In genomic region chr12:109236257-109236656, GRCh38 we compare ENCODE assay signal across 27 cellular contexts.
DNase-seq lines count a peak whose midpoint lies in the region; ATAC-seq, FAIRE-seq and TF ChIP-seq lines count a peak whose summit lies in the region.
"Had no signal": no experiment of that assay in that cellular context is flagged by ENCODE, and none has a peak within 500 bp of the region (broad histone marks: within the 10 kb centered on the region; RNA-seq: fewer than 3 reads in every experiment).

No MANE protein-coding gene starts in this region.

- WGBS in HepG2 (ENCODE audit: low lambda C conversion rate) = 95% methylated on average over 6 of the region's 6 CpGs
- WGBS in right lobe of liver (ENCODE audit: insufficient coverage, low coverage, low lambda C conversion rate, missing lambda C conversion rate) = 77% methylated on average over 6 of the region's 6 CpGs

- TF ChIP-seq EP300 in HepG2 (IDR thresholded peaks at IDR 0.05; ENCODE audit: low read depth in 2 of 2, low read length in 2 of 2) (no peak), HepG2 (CRISPR knock-in tag; IDR thresholded peaks at IDR 0.05; ENCODE audit: borderline replicate concordance) (no peak)

- H2AFZ ChIP-seq in HepG2 (ENCODE audit: low read length) = no peak overlapping the region

- CTCF ChIA-PET in HepG2 (lab: Yijun Ruan, JAX; ENCODE audit: low intra/inter-chr PET ratio, low total read pairs) = no interaction called here

- H3K9me3 ChIP-seq in HepG2 (ENCODE audit: low read length) (no peaks in the 10 kb centered on the region), right lobe of liver (no peaks in the 10 kb centered on the region)
- H3K9me3 ChIP-seq: A549; BE2C; BLaER1 treated with 17β-estradiol and CSF1 and Interleukin-3, amounts not matched to agents 10 nM and 100 nM; HAP-1 had no signal

- H3K9me3 Mint-ChIP-seq in glutamatergic neuron (ENCODE audit: unreplicated experiment) = no peaks in the 10 kb centered on the region
- H3K9me3 Mint-ChIP-seq in stimulated activated naive B cell treated with anti-CD40 and anti-IgM and Interleukin-4, amounts not matched to agents 10 μg/mL and 1 μg/mL and 100 μg/mL, for 72 hours = no peaks in the 10 kb centered on the region
- no peaks in the 10 kb centered on the region for H3K9me3 Mint-ChIP-seq in activated T-helper 2 cell treated with anti-CD3 and anti-CD28 coated beads, Interferon-gamma antibody, Interleukin-2, Interleukin-4, amounts not matched to agents 10 μg/mL and 5 μg/mL and 100 μg/mL, durations not matched to agents 14 hours and 24 hours and 36 hours
- H3K9me3 Mint-ChIP-seq: CD14-positive monocyte; CD4-positive, alpha-beta T cell; CD8-positive, alpha-beta memory T cell; HFFc6 had no signal

- DNase-seq in HepG2 (ENCODE audit: low spot score) (no peak), right lobe of liver (no peak), glutamatergic neuron (no peak), RCC 7860 (ENCODE audit: low spot score) (no peak)
- no peak for DNase-seq in stimulated activated naive B cell treated with anti-CD40 and anti-IgM and Interleukin-4, amounts not matched to agents 10 μg/mL and 1 μg/mL and 100 μg/mL, for 72 hours
- no peak for DNase-seq in activated T-helper 2 cell treated with anti-CD3 and anti-CD28 coated beads, Interferon-gamma antibody, Interleukin-2, Interleukin-4, amounts not matched to agents 10 μg/mL and 5 μg/mL and 100 μg/mL, durations not matched to agents 14 hours and 24 hours and 36 hours (ENCODE audit: low spot score)
- DNase-seq: 8988T; ACHN; AML-193; BE2C; CD4-positive, alpha-beta T cell; CD8-positive, alpha-beta memory T cell; DMS 273 treated with DMSO at 0.1 percent for 48 hours; DMS79; EL; GF-D8; GOT3; HFFc6 had no signal

- no peak overlapping the region for H3K27ac ChIP-seq in HepG2 (ENCODE audit: extremely low read length, insufficient read depth, low read length)
- H3K27ac ChIP-seq in right lobe of liver = no peak overlapping the region
- H3K27ac ChIP-seq: A549; BLaER1 treated with 17β-estradiol and CSF1 and Interleukin-3, amounts not matched to agents 10 nM and 100 nM had no signal

- no TSS peak for BruUV-seq in HepG2 (replicated peaks; lab: Mats Ljungman, UMichigan)

- intact Hi-C loops in HepG2 (cut with micrococcal nuclease; ENCODE audit: unreplicated experiment) = no loop called here
- intact Hi-C loops in right lobe of liver (cut with DNase I) = no loop called here
- intact Hi-C loops in activated T-helper 2 cell treated with anti-CD3 and anti-CD28 coated beads, Interferon-gamma antibody, Interleukin-2, Interleukin-4, amounts not matched to agents 10 μg/mL and 5 μg/mL and 100 μg/mL, durations not matched to agents 14 hours and 24 hours and 36 hours (cut with micrococcal nuclease) = no loop called here

- no peaks in the 10 kb centered on the region for H3K79me2 ChIP-seq in HepG2 (ENCODE audit: insufficient read depth, low read length)

- peaks cover 13% of the 10 kb centered on the region for H3K4me1 Mint-ChIP-seq in glutamatergic neuron (ENCODE audit: low read depth, unreplicated experiment)
- peaks cover 4 to 7% of the 10 kb centered on the region in 2 donors for H3K4me1 Mint-ChIP-seq in stimulated activated naive B cell treated with anti-CD40 and anti-IgM and Interleukin-4, amounts not matched to agents 10 μg/mL and 1 μg/mL and 100 μg/mL, for 72 hours
- H3K4me1 Mint-ChIP-seq in activated T-helper 2 cell treated with anti-CD3 and anti-CD28 coated beads, Interferon-gamma antibody, Interleukin-2, Interleukin-4, amounts not matched to agents 10 μg/mL and 5 μg/mL and 100 μg/mL, durations not matched to agents 14 hours and 24 hours and 36 hours (ENCODE audit: low read depth) = peaks cover 5% of the 10 kb centered on the region
- H3K4me1 Mint-ChIP-seq: CD14-positive monocyte; CD8-positive, alpha-beta memory T cell had no signal

- no peak for TF ChIP-seq POLR2A in HepG2 (IDR thresholded peaks at IDR 0.05; ENCODE audit: insufficient read depth in 1 of 2, low read depth in 2 of 2, low read length in 2 of 2)
- TF ChIP-seq POLR2A in right lobe of liver (IDR thresholded peaks at IDR 0.05) = no peak

- in situ Hi-C loops in HepG2 (cut with HindIII; ENCODE audit: extremely low pct_ligation_motif_present, low pct_unique_long_range_greater_than_20kb) = no loop called here

- TF ChIP-seq CTCF in HepG2 (CRISPR knock-in tag; IDR thresholded peaks at IDR 0.05) (no peak), right lobe of liver (IDR thresholded peaks at IDR 0.05) (no peak), glutamatergic neuron (IDR thresholded peaks at IDR 0.05; ENCODE audit: partially characterized antibody, unreplicated experiment) (no peak)

- no peaks in the 10 kb centered on the region for H3K36me3 Mint-ChIP-seq in glutamatergic neuron (ENCODE audit: unreplicated experiment)
- peaks cover 18 to 31% of the 10 kb centered on the region in 2 donors for H3K36me3 Mint-ChIP-seq in stimulated activated naive B cell treated with anti-CD40 and anti-IgM and Interleukin-4, amounts not matched to agents 10 μg/mL and 1 μg/mL and 100 μg/mL, for 72 hours
- H3K36me3 Mint-ChIP-seq in activated T-helper 2 cell treated with anti-CD3 and anti-CD28 coated beads, Interferon-gamma antibody, Interleukin-2, Interleukin-4, amounts not matched to agents 10 μg/mL and 5 μg/mL and 100 μg/mL, durations not matched to agents 14 hours and 24 hours and 36 hours (ENCODE audit: low read depth) = peaks cover 15% of the 10 kb centered on the region

- H3K9ac ChIP-seq in HepG2 (ENCODE audit: insufficient read depth, low read depth, low read length) = no peak overlapping the region
- H3K9ac ChIP-seq: BLaER1 treated with 17β-estradiol and CSF1 and Interleukin-3, amounts not matched to agents 10 nM and 100 nM had no signal

- H3K4me2 ChIP-seq in HepG2 (ENCODE audit: low read depth, low read length) = no peak overlapping the region
- H3K4me2 ChIP-seq: A549; BLaER1 treated with 17β-estradiol and CSF1 and Interleukin-3, amounts not matched to agents 10 nM and 100 nM had no signal

- H3K27me3 Mint-ChIP-seq in glutamatergic neuron (ENCODE audit: unreplicated experiment) = peaks cover 3% of the 10 kb centered on the region
- no peaks in the 10 kb centered on the region for H3K27me3 Mint-ChIP-seq in stimulated activated naive B cell treated with anti-CD40 and anti-IgM and Interleukin-4, amounts not matched to agents 10 μg/mL and 1 μg/mL and 100 μg/mL, for 72 hours
- no peaks in the 10 kb centered on the region for H3K27me3 Mint-ChIP-seq in activated T-helper 2 cell treated with anti-CD3 and anti-CD28 coated beads, Interferon-gamma antibody, Interleukin-2, Interleukin-4, amounts not matched to agents 10 μg/mL and 5 μg/mL and 100 μg/mL, durations not matched to agents 14 hours and 24 hours and 36 hours (ENCODE audit: low read depth)
- H3K27me3 Mint-ChIP-seq: CD4-positive, alpha-beta T cell; CD8-positive, alpha-beta memory T cell had no signal

- no peaks in the 10 kb centered on the region for H3K27me3 ChIP-seq in HepG2 (ENCODE audit: control insufficient read depth in 1 of 2, insufficient read depth in 2 of 2, low read length in 2 of 2)
- no peaks in the 10 kb centered on the region for H3K27me3 ChIP-seq in right lobe of liver
- H3K27me3 ChIP-seq: BE2C; BLaER1 treated with 17β-estradiol and CSF1 and Interleukin-3, amounts not matched to agents 10 nM and 100 nM had no signal

- H3K4me3 ChIP-seq in HepG2 (replicated peaks in 1 of 3; ENCODE audit: insufficient read depth in 1 of 3, low read depth in 2 of 3, low read length in 3 of 3) (no peak overlapping the region), right lobe of liver (no peak overlapping the region)
- H3K4me3 ChIP-seq: A549; BLaER1 treated with 17β-estradiol and CSF1 and Interleukin-3, amounts not matched to agents 10 nM and 100 nM; HAP-1 had no signal

- FAIRE-seq in HepG2 (lab: Jason Lieb, UNC) (no peak), RCC 7860 (lab: Jason Lieb, UNC) (no peak)
- FAIRE-seq: A549, D721Med, GM12891, GM18507, H54 had no signal

- TF ChIP-seq RAD21 in HepG2 (CRISPR knock-in tag; IDR thresholded peaks at IDR 0.05) = no peak

- no peaks in the 10 kb centered on the region for H3K4me1 ChIP-seq in HepG2 (ENCODE audit: insufficient read depth, low read length)
- no peaks in the 10 kb centered on the region for H3K4me1 ChIP-seq in right lobe of liver
- H3K4me1 ChIP-seq: A549; BE2C; BLaER1 treated with 17β-estradiol and CSF1 and Interleukin-3, amounts not matched to agents 10 nM and 100 nM; HAP-1 had no signal

- POLR2A ChIA-PET in HepG2 (lab: Yijun Ruan, JAX) = no interaction called here

- H4K20me1 ChIP-seq in HepG2 (ENCODE audit: insufficient read depth, low read length) = no peaks in the 10 kb centered on the region

- H3K4me3 Mint-ChIP-seq in glutamatergic neuron (ENCODE audit: unreplicated experiment) = no peak overlapping the region
- H3K4me3 Mint-ChIP-seq in stimulated activated naive B cell treated with anti-CD40 and anti-IgM and Interleukin-4, amounts not matched to agents 10 μg/mL and 1 μg/mL and 100 μg/mL, for 72 hours = no peak overlapping the region
- no peak overlapping the region for H3K4me3 Mint-ChIP-seq in activated T-helper 2 cell treated with anti-CD3 and anti-CD28 coated beads, Interferon-gamma antibody, Interleukin-2, Interleukin-4, amounts not matched to agents 10 μg/mL and 5 μg/mL and 100 μg/mL, durations not matched to agents 14 hours and 24 hours and 36 hours (ENCODE audit: low read depth)
- H3K4me3 Mint-ChIP-seq: CD14-positive monocyte; CD4-positive, alpha-beta T cell; CD8-positive, alpha-beta memory T cell; HFFc6 had no signal

- peaks cover 3 to 45% of the 10 kb centered on the region in 2 experiments for H3K36me3 ChIP-seq in HepG2 (replicated peaks in 1 of 2; ENCODE audit: control insufficient read depth in 1 of 2, insufficient read depth in 2 of 2, low read length in 2 of 2)
- peaks cover 3 to 96% (median 60%) of the 10 kb centered on the region in 4 donors for H3K36me3 ChIP-seq in right lobe of liver
- H3K36me3 ChIP-seq: BE2C, HAP-1 had no signal

- ATAC-seq in HepG2 (no peak), right lobe of liver (no peak), HG02759 (IDR thresholded peaks at IDR 0.05; ENCODE audit: unreplicated experiment) (no peak)
- no peak for ATAC-seq in stimulated activated naive B cell treated with anti-CD40 and anti-IgM and Interleukin-4, amounts not matched to agents 10 μg/mL and 1 μg/mL and 100 μg/mL, for 72 hours (replicated peaks)
- ATAC-seq: A549 had no signal

- H3K27ac Mint-ChIP-seq in glutamatergic neuron (ENCODE audit: unreplicated experiment) = peak overlapping the region; percentile 44
- H3K27ac Mint-ChIP-seq in stimulated activated naive B cell treated with anti-CD40 and anti-IgM and Interleukin-4, amounts not matched to agents 10 μg/mL and 1 μg/mL and 100 μg/mL, for 72 hours = peak overlapping the region; percentile 9
- H3K27ac Mint-ChIP-seq in activated T-helper 2 cell treated with anti-CD3 and anti-CD28 coated beads, Interferon-gamma antibody, Interleukin-2, Interleukin-4, amounts not matched to agents 10 μg/mL and 5 μg/mL and 100 μg/mL, durations not matched to agents 14 hours and 24 hours and 36 hours = no peak overlapping the region
- H3K27ac Mint-ChIP-seq: CD14-positive monocyte; CD4-positive, alpha-beta T cell; HFFc6 had no signal
